Comparison of ENCODE assay signal across 24 cellular contexts in the genomic region with DNA sequence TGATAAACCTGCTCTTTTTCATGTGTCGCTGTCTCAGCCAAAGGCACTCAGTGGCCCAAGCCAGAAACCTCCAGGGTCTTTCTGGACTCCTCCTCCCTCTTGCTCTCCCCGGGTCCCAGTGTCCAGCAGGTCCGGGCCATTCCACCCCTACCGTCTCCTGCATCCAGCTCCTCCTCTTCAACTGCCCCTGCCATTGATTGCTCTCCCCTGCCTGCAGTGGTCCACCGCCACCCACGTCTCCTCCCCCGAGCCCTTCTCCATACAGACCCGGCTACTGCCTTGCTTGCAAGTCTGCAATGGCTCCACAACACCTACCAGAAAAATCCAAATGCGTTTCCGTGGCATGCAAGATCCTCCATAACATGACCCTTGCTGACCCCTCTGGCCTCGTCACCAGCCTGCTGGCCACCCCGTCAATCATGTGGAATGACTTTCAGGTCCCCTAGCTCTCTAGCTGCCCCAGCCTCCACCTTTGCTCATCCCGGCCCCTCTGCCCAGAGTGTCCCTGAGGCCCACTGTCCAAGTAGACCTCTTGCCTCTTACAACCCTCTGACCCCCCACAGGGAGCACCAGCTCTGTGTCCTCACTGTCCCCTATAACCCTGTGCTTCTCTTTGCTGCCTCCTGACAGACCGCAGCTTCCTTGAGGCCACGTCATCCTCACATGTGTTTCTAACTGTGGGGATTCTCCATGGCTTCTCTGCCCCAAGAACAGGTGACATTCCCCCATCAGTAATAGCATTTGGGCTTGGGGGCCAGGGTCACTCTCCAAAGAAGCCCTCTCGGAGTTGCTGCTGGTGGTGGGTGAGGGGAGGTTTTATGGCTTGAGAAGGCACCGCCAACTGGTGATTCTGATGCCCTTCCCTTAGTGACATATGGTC. TPM values are rescaled to one million over a fixed set of nuclear protein-coding genes. Genes with fewer than 3 reads are reported as not detected.
"Had no signal": no experiment of that assay in that cellular context is flagged by ENCODE, and none has a peak within 500 bp of the region (broad histone marks: within the 10 kb centered on the region; RNA-seq: fewer than 3 reads in every experiment).

No MANE protein-coding gene starts in this region.

- H2AFZ ChIP-seq: parathyroid adenoma had no signal

- H3K9me3 Mint-ChIP-seq: central memory CD8-positive, alpha-beta T cell; immature natural killer cell; memory B cell; neural crest cell; type B pancreatic cell had no signal

- ATAC-seq: gastroesophageal sphincter; lower lobe of right lung; naive thymus-derived CD4-positive, alpha-beta T cell; right lobe of liver had no signal

- DNase-seq: cortex of kidney; effector CD8-positive, alpha-beta T cell; immature natural killer cell; left ventricle myocardium inferior; lower lobe of right lung; midbrain; naive thymus-derived CD4-positive, alpha-beta T cell; occipital lobe; retina; right lobe of liver; small intestine; stimulated activated CD4-positive, alpha-beta T cell treated with anti-CD3 and anti-CD28 coated beads, Interleukin-12 subunit alpha, Interleukin-12 subunit beta, amount 100 ng/mL, for 4 hours; stimulated activated naive CD4-positive, alpha-beta T cell treated with Interleukin-2 at 50 U/mL for 16 hours had no signal

- H3K27me3 ChIP-seq: dorsolateral prefrontal cortex, esophagus muscularis mucosa, right lobe of liver had no signal

- H3K4me3 Mint-ChIP-seq: central memory CD8-positive, alpha-beta T cell; immature natural killer cell; memory B cell; naive thymus-derived CD4-positive, alpha-beta T cell; neural crest cell; type B pancreatic cell had no signal

- H3K27ac Mint-ChIP-seq: immature natural killer cell, memory B cell, type B pancreatic cell had no signal

- H3K4me1 Mint-ChIP-seq: central memory CD8-positive, alpha-beta T cell; immature natural killer cell; memory B cell; naive thymus-derived CD4-positive, alpha-beta T cell had no signal

- H3K4me3 ChIP-seq: dorsolateral prefrontal cortex, esophagus muscularis mucosa, gastroesophageal sphincter, left ventricle myocardium inferior, lower lobe of right lung, prostate gland, right lobe of liver had no signal

- H3K27ac ChIP-seq: esophagus muscularis mucosa, gastroesophageal sphincter, left ventricle myocardium inferior, lower lobe of right lung, parathyroid adenoma, prostate gland, right lobe of liver had no signal

- H3K4me1 ChIP-seq: esophagus muscularis mucosa, gastroesophageal sphincter, left ventricle myocardium inferior, lower lobe of right lung, parathyroid adenoma, prostate gland, right lobe of liver had no signal

- H3K9me3 ChIP-seq: esophagus muscularis mucosa, gastroesophageal sphincter, left ventricle myocardium inferior, lower lobe of right lung, prostate gland, right lobe of liver had no signal

- H3K36me3 Mint-ChIP-seq: immature natural killer cell; memory B cell; naive thymus-derived CD4-positive, alpha-beta T cell; type B pancreatic cell had no signal

- H3K79me2 ChIP-seq: parathyroid adenoma had no signal

- H3K9ac ChIP-seq: parathyroid adenoma had no signal

- H3K27me3 Mint-ChIP-seq: central memory CD8-positive, alpha-beta T cell; type B pancreatic cell had no signal

- H3K36me3 ChIP-seq: esophagus muscularis mucosa, gastroesophageal sphincter, left ventricle myocardium inferior, lower lobe of right lung, prostate gland, right lobe of liver had no signal

RNA-seq across cellular contexts. Expression of gene CACNA1S, which starts 15.0 kb away (rescaled TPM):
- total RNA-seq: esophagus muscularis mucosa; fibroblast of villous mesenchyme; gastroesophageal sphincter; left ventricle myocardium inferior; naive thymus-derived CD4-positive, alpha-beta T cell had no signal
- polyA plus RNA-seq: immature natural killer cell; keratinocyte; naive thymus-derived CD4-positive, alpha-beta T cell had no signal

RNA-seq across cellular contexts. Expression of gene ASCL5, which starts 29.8 kb away (rescaled TPM):
- total RNA-seq: esophagus muscularis mucosa, fibroblast of villous mesenchyme, gastroesophageal sphincter, left ventricle myocardium inferior, lower lobe of right lung, neural crest cell, prostate gland, right lobe of liver had no signal
- polyA plus RNA-seq: keratinocyte had no signal
